ENCODE assay signal across 29 cellular contexts in genomic region chr3:14359348-14359747, GRCh38.
"Had no signal": no experiment of that assay in that cellular context is flagged by ENCODE, and none has a peak within 500 bp of the region (broad histone marks: within the 10 kb centered on the region; RNA-seq: fewer than 3 reads in every experiment).

No MANE protein-coding gene starts in this region.

- H3K36me3 ChIP-seq: ascending aorta, breast epithelium, cardiac muscle cell, esophagus muscularis mucosa, gastroesophageal sphincter, heart right ventricle, WERI-Rb-1 had no signal

- H3K4me3 ChIP-seq: ascending aorta, cardiac muscle cell, coronary artery, gastroesophageal sphincter had no signal

- H3K27me3 ChIP-seq: ascending aorta, breast epithelium, cardiac muscle cell, esophagus muscularis mucosa, gastroesophageal sphincter had no signal

- H3K9me3 ChIP-seq: ascending aorta, breast epithelium, esophagus muscularis mucosa, gastroesophageal sphincter, heart right ventricle had no signal

- H3K4me1 ChIP-seq: ascending aorta, breast epithelium had no signal

- ATAC-seq: activated CD4-positive, CD25-positive, alpha-beta regulatory T cell treated with anti-CD3 and anti-CD28 coated beads, Interleukin-2, amount 50 U/mL, for 24 hours; activated CD8-positive, alpha-beta T cell treated with anti-CD3 and anti-CD28 coated beads for 36 hours; activated naive CD4-positive, alpha-beta T cell treated with anti-CD3 and anti-CD28 coated beads, Interleukin-2, amount 50 U/mL, for 72 hours; activated T-cell treated with anti-CD3 and anti-CD28 coated beads, Interleukin-2, amount 50 U/mL, for 4 hours; effector memory CD8-positive, alpha-beta T cell; T-helper 17 cell had no signal

- H3K27ac ChIP-seq: ascending aorta, cardiac muscle cell, coronary artery, WERI-Rb-1 had no signal

- DNase-seq: activated B cell treated with CpG ODN at 0.5 μM for 24 hours; activated CD4-positive, alpha-beta T cell treated with anti-CD3 and anti-CD28 coated beads for 48 hours; activated CD4-positive, alpha-beta T cell treated with anti-CD3 and anti-CD28 coated beads, Interleukin-2, amount 50 U/mL, for 1 hour; activated CD4-positive, alpha-beta T cell treated with anti-CD3 and anti-CD28 coated beads, Interleukin-2, amount 50 U/mL, for 48 hours; activated CD8-positive, alpha-beta memory T cell treated with anti-CD3 and anti-CD28 coated beads for 24 hours; activated CD8-positive, alpha-beta T cell treated with anti-CD3 and anti-CD28 coated beads for 36 hours; activated effector memory CD4-positive, alpha-beta T cell treated with anti-CD3 and anti-CD28 coated beads, Interleukin-2, amount 50 U/mL, for 16 hours; activated naive CD4-positive, alpha-beta T cell treated with anti-CD3 and anti-CD28 coated beads for 36 hours; activated naive CD8-positive, alpha-beta T cell treated with anti-CD3 and anti-CD28 coated beads, Interleukin-2, amount 10 ng/mL, durations not matched to agents 7 days and 5 days; activated T-cell treated with anti-CD3 and anti-CD28 coated beads, Interleukin-2, amount 50 U/mL, for 4 hours; central memory CD4-positive, alpha-beta T cell; cerebellar nuclear complex; effector CD4-positive, alpha-beta T cell; effector memory CD8-positive, alpha-beta T cell; erythroblast; foreskin melanocyte; heart right ventricle; T-helper 1 cell; T-helper 17 cell; T1000; WERI-Rb-1 had no signal
